In the genomic region with DNA sequence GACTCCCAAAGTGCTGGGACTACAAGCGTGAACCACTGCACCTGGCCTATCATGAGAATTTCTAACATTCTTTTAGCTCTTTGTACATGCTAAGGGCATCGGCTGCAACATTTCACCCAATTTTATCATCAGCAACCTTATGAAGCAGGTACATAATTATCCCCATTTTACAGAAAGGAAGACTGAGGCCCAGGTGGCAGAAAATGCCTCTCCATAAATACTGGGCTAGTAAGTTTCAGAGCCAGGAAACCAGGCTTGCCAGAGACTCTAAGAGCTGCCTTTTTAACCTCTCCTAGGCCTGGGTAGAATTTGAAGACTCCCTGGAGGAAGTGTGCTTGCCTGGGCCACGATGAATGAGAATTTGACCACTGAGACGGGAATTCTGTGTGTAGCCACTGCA, we compare ENCODE assay signal across 21 cellular contexts. TPM values are rescaled to one million over a fixed set of nuclear protein-coding genes. Genes with fewer than 3 reads are reported as not detected.
DNase-seq lines count a peak whose midpoint lies in the region; ATAC-seq, FAIRE-seq and TF ChIP-seq lines count a peak whose summit lies in the region.
"Had no signal": no experiment of that assay in that cellular context is flagged by ENCODE, and none has a peak within 500 bp of the region (broad histone marks: within the 10 kb centered on the region; RNA-seq: fewer than 3 reads in every experiment).

No MANE protein-coding gene starts in this region.

- POLR2A ChIA-PET in HepG2 (lab: Yijun Ruan, JAX): no interaction called here

- in situ Hi-C loops in HepG2 (cut with HindIII; ENCODE audit: extremely low pct_ligation_motif_present, low pct_unique_long_range_greater_than_20kb): no loop called here

- TF ChIP-seq RAD21 in HepG2 (CRISPR knock-in tag; IDR thresholded peaks at IDR 0.05): no peak

- H3K4me1 ChIP-seq in HepG2 (ENCODE audit: insufficient read depth, low read length) (peaks cover 31% of the 10 kb centered on the region), right lobe of liver (peaks cover 0 to 4% (median 0%) of the 10 kb centered on the region in 4 donors)

- H3K27me3 ChIP-seq in HepG2 (ENCODE audit: control insufficient read depth in 1 of 2, insufficient read depth in 2 of 2, low read length in 2 of 2) (no peaks in the 10 kb centered on the region), right lobe of liver (no peaks in the 10 kb centered on the region)
- H3K27me3 ChIP-seq: body of pancreas, left lung had no signal

- H3K4me2 ChIP-seq in HepG2 (ENCODE audit: low read depth, low read length): no peak overlapping the region

- no peak overlapping the region for H3K27ac ChIP-seq in HepG2 (ENCODE audit: extremely low read length, insufficient read depth, low read length)
- H3K27ac ChIP-seq in right lobe of liver: no peak overlapping the region
- H3K27ac ChIP-seq: body of pancreas, coronary artery, KMS-11, left lung, skin epidermis had no signal

- peaks cover 9 to 11% of the 10 kb centered on the region in 2 experiments; a peak in 4 of 5 replicates for H3K36me3 ChIP-seq in HepG2 (replicated peaks in 1 of 2; ENCODE audit: control insufficient read depth in 1 of 2, insufficient read depth in 2 of 2, low read length in 2 of 2)
- H3K36me3 ChIP-seq in right lobe of liver: peaks cover 0 to 8% (median 0%) of the 10 kb centered on the region in 4 donors

- CTCF ChIA-PET in HepG2 (lab: Yijun Ruan, JAX; ENCODE audit: low intra/inter-chr PET ratio, low total read pairs): no interaction called here

- TF ChIP-seq EP300 in HepG2 (IDR thresholded peaks at IDR 0.05; ENCODE audit: low read depth in 2 of 2, low read length in 2 of 2) (no peak), HepG2 (CRISPR knock-in tag; IDR thresholded peaks at IDR 0.05; ENCODE audit: borderline replicate concordance) (no peak)

- no peak overlapping the region for H3K27ac Mint-ChIP-seq in endothelial cell (ENCODE audit: unreplicated experiment)
- H3K27ac Mint-ChIP-seq: activated naive CD8-positive, alpha-beta T cell had no signal

- TF ChIP-seq POLR2A in HepG2 (IDR thresholded peaks at IDR 0.05; ENCODE audit: insufficient read depth in 1 of 2, low read depth in 2 of 2, low read length in 2 of 2) (no peak), right lobe of liver (IDR thresholded peaks at IDR 0.05) (no peak)

- DNase-seq in HepG2 (ENCODE audit: low spot score): no peak
- DNase-seq in right lobe of liver: no peak
- DNase-seq in endothelial cell (ENCODE audit: low spot score): no peak
- DNase-seq in posterior cingulate gyrus: no peak
- no peak for DNase-seq in hippocampal formation (lab: John Stamatoyannopoulos, UW)
- DNase-seq: body of pancreas; EL; foreskin fibroblast; left lung; NCI-H1092 treated with DMSO at 0.1 percent for 48 hours; NCI-H2107; stimulated activated CD4-positive, alpha-beta T cell treated with anti-CD3 and anti-CD28 coated beads, Interleukin-4, amount 100 ng/mL, for 1 hour; substantia nigra had no signal

- intact Hi-C loops in HepG2 (cut with micrococcal nuclease; ENCODE audit: unreplicated experiment) (no loop called here), right lobe of liver (cut with DNase I) (no loop called here), posterior cingulate gyrus (cut with DNase I) (no loop called here)

- WGBS in HepG2 (ENCODE audit: low lambda C conversion rate): 96% methylated on average over 4 of the region's 4 CpGs
- WGBS in right lobe of liver (ENCODE audit: insufficient coverage, low coverage, low lambda C conversion rate, missing lambda C conversion rate): 91% methylated on average over 4 of the region's 4 CpGs

- H3K9ac ChIP-seq in HepG2 (ENCODE audit: insufficient read depth, low read depth, low read length): no peak overlapping the region
- H3K9ac ChIP-seq: KMS-11 had no signal

- no peak overlapping the region for H2AFZ ChIP-seq in HepG2 (ENCODE audit: low read length)

- ATAC-seq in HepG2 (no peak), right lobe of liver (no peak), HG02981 (IDR thresholded peaks at IDR 0.05; ENCODE audit: unreplicated experiment) (no peak)
- ATAC-seq: body of pancreas, left lung had no signal

- BruUV-seq in HepG2 (replicated peaks; lab: Mats Ljungman, UMichigan): no TSS peak

- H3K9me3 Mint-ChIP-seq in endothelial cell (ENCODE audit: unreplicated experiment): no peaks in the 10 kb centered on the region

- peaks cover 4% of the 10 kb centered on the region; the same call in 1 of the 2 replicates for H4K20me1 ChIP-seq in HepG2 (ENCODE audit: insufficient read depth, low read length)

- peaks cover 3% of the 10 kb centered on the region for H3K27me3 Mint-ChIP-seq in endothelial cell (ENCODE audit: unreplicated experiment)
- H3K27me3 Mint-ChIP-seq: activated naive CD8-positive, alpha-beta T cell had no signal

- no peak overlapping the region for H3K4me3 ChIP-seq in HepG2 (replicated peaks in 1 of 3; ENCODE audit: insufficient read depth in 1 of 3, low read depth in 2 of 3, low read length in 3 of 3)
- no peak overlapping the region for H3K4me3 ChIP-seq in right lobe of liver
- H3K4me3 ChIP-seq: body of pancreas, coronary artery, left lung, skin epidermis had no signal

- H3K4me3 Mint-ChIP-seq in endothelial cell (ENCODE audit: unreplicated experiment): peak overlapping the region; percentile 15

- no peak for TF ChIP-seq CTCF in HepG2 (CRISPR knock-in tag; IDR thresholded peaks at IDR 0.05)
- no peak for TF ChIP-seq CTCF in right lobe of liver (IDR thresholded peaks at IDR 0.05)
- TF ChIP-seq CTCF in endothelial cell (IDR thresholded peaks at IDR 0.05; ENCODE audit: unreplicated experiment): no peak

- peaks cover 8% of the 10 kb centered on the region for H3K79me2 ChIP-seq in HepG2 (ENCODE audit: insufficient read depth, low read length)

- H3K36me3 Mint-ChIP-seq in endothelial cell (ENCODE audit: low read depth, unreplicated experiment): no peaks in the 10 kb centered on the region
- H3K36me3 Mint-ChIP-seq: activated naive CD8-positive, alpha-beta T cell had no signal

- no peak for FAIRE-seq in HepG2 (lab: Jason Lieb, UNC)
- FAIRE-seq: GM19239 had no signal

- no peaks in the 10 kb centered on the region for H3K4me1 Mint-ChIP-seq in endothelial cell (ENCODE audit: unreplicated experiment)

- no peaks in the 10 kb centered on the region for H3K9me3 ChIP-seq in HepG2 (ENCODE audit: low read length)
- H3K9me3 ChIP-seq in right lobe of liver: no peaks in the 10 kb centered on the region
- H3K9me3 ChIP-seq: body of pancreas, HAP-1, left lung had no signal

RNA-seq across cellular contexts. Expression of gene ERCC2, which starts 2.2 kb away (rescaled TPM):
- total RNA-seq in HepG2 (2016; rRNA removed; fragmentation: Illumina TruSeq; extraction: Trizol) (20.5 and 25.4 TPM in 2 replicates), right lobe of liver (10 to 100 TPM in 5 of 6 experiments, 1 to 10 TPM in 1; 9.8 to 13.7 (median 11.3) TPM), endothelial cell (ENCODE audit: unreplicated experiment) (44.2 TPM)
- total RNA-seq in HepG2 (2016; cell fraction: cytosol; rRNA removed; fragmentation: Illumina TruSeq; extraction: Trizol; ENCODE audit: low read depth): 4.8 and 6.0 TPM in 2 replicates
- 17.4 and 24.0 TPM in 2 replicates for total RNA-seq in HepG2 (2016; cell fraction: insoluble cytoplasmic fraction; rRNA removed; fragmentation: Illumina TruSeq; extraction: Trizol)
- 10.7 and 11.8 TPM in 2 replicates for total RNA-seq in HepG2 (2016; cell fraction: membrane; rRNA removed; fragmentation: Illumina TruSeq; extraction: Trizol)
- 18.4 and 26.1 TPM in 2 replicates for total RNA-seq in HepG2 (2016; cell fraction: nucleus; rRNA removed; fragmentation: Illumina TruSeq; extraction: Trizol)
- 49.2 and 63.4 TPM in 2 replicates for polyA plus RNA-seq in HepG2 (2011; rRNA removed)
- 18.2 and 21.9 TPM in 2 replicates for polyA plus RNA-seq in HepG2 (2011; cell fraction: cytosol; rRNA removed)
- 186 and 287 TPM in 2 replicates for polyA plus RNA-seq in HepG2 (2011; cell fraction: nucleus; rRNA removed)
- polyA plus RNA-seq in HepG2 (2012): 34.7 and 38.8 TPM in 2 replicates
- 6.0 and 6.6 TPM in 2 replicates for polyA plus RNA-seq in HepG2 (2016; cell fraction: cytosol; fragmentation: Illumina TruSeq; extraction: Trizol; ENCODE audit: low read depth)
- 21.0 and 26.5 TPM in 2 replicates for polyA plus RNA-seq in HepG2 (2016; cell fraction: insoluble cytoplasmic fraction; fragmentation: Illumina TruSeq; extraction: Trizol; ENCODE audit: low read depth)
- 12.1 and 13.4 TPM in 2 replicates for polyA plus RNA-seq in HepG2 (2016; cell fraction: membrane; fragmentation: Illumina TruSeq; extraction: Trizol; ENCODE audit: low read depth)
- 89.8 and 93.0 TPM in 2 replicates for polyA plus RNA-seq in HepG2 (2016; cell fraction: nucleus; fragmentation: Illumina TruSeq; extraction: Trizol; ENCODE audit: insufficient read depth, low read depth)
- polyA minus RNA-seq in HepG2 (2011; rRNA and poly(A)+ RNA removed; ENCODE audit: low replicate concordance): 22.0 and 75.7 TPM in 2 replicates
- polyA minus RNA-seq in HepG2 (2011; cell fraction: cytosol; rRNA and poly(A)+ RNA removed): 19.7 and 20.4 TPM in 2 replicates
- 28.0 and 29.0 TPM in 2 replicates for polyA minus RNA-seq in HepG2 (2011; cell fraction: nucleus; rRNA and poly(A)+ RNA removed)

RNA-seq across cellular contexts. Expression of gene KLC3, which starts 27.6 kb away (rescaled TPM):
- total RNA-seq in HepG2 (2016; rRNA removed; fragmentation: Illumina TruSeq; extraction: Trizol) (not detected in 2 replicates), right lobe of liver (under 1 TPM in 2 of 6 experiments, not detected in 4; 0.22 to 0.26 TPM), endothelial cell (ENCODE audit: unreplicated experiment) (0.44 TPM)
- not detected in 2 replicates for total RNA-seq in HepG2 (2016; cell fraction: cytosol; rRNA removed; fragmentation: Illumina TruSeq; extraction: Trizol; ENCODE audit: low read depth)
- not detected in 2 replicates for total RNA-seq in HepG2 (2016; cell fraction: insoluble cytoplasmic fraction; rRNA removed; fragmentation: Illumina TruSeq; extraction: Trizol)
- total RNA-seq in HepG2 (2016; cell fraction: membrane; rRNA removed; fragmentation: Illumina TruSeq; extraction: Trizol): not detected in 2 replicates
- not detected in 2 replicates for total RNA-seq in HepG2 (2016; cell fraction: nucleus; rRNA removed; fragmentation: Illumina TruSeq; extraction: Trizol)
- 0.13 and 0.26 TPM in 2 replicates for polyA plus RNA-seq in HepG2 (2011; rRNA removed)
- polyA plus RNA-seq in HepG2 (2011; cell fraction: cytosol; rRNA removed): 0.09 and 0.20 TPM in 2 replicates
- polyA plus RNA-seq in HepG2 (2011; cell fraction: nucleus; rRNA removed): 0.37 and 0.40 TPM in 2 replicates
- 0.15 TPM in 1 of 2 replicates, not detected in the other for polyA plus RNA-seq in HepG2 (2012)
- not detected in 2 replicates for polyA plus RNA-seq in HepG2 (2016; cell fraction: cytosol; fragmentation: Illumina TruSeq; extraction: Trizol; ENCODE audit: low read depth)
- polyA plus RNA-seq in HepG2 (2016; cell fraction: insoluble cytoplasmic fraction; fragmentation: Illumina TruSeq; extraction: Trizol; ENCODE audit: low read depth): not detected in 2 replicates
- not detected in 2 replicates for polyA plus RNA-seq in HepG2 (2016; cell fraction: membrane; fragmentation: Illumina TruSeq; extraction: Trizol; ENCODE audit: low read depth)
- polyA plus RNA-seq in HepG2 (2016; cell fraction: nucleus; fragmentation: Illumina TruSeq; extraction: Trizol; ENCODE audit: insufficient read depth, low read depth): not detected in 2 replicates
- polyA minus RNA-seq in HepG2 (2011; rRNA and poly(A)+ RNA removed; ENCODE audit: low replicate concordance): 0.46 TPM in 1 of 2 replicates, not detected in the other
- not detected in 2 replicates for polyA minus RNA-seq in HepG2 (2011; cell fraction: cytosol; rRNA and poly(A)+ RNA removed)
- polyA minus RNA-seq in HepG2 (2011; cell fraction: nucleus; rRNA and poly(A)+ RNA removed): not detected in 2 replicates

RNA-seq across cellular contexts. Expression of gene PPP1R13L, which starts 36.7 kb away (rescaled TPM):
- total RNA-seq in HepG2 (2016; rRNA removed; fragmentation: Illumina TruSeq; extraction: Trizol) (1.3 and 1.6 TPM in 2 replicates), right lobe of liver (10 to 100 TPM in 4 of 6 experiments, 1 to 10 TPM in 2; 6.9 to 22.9 (median 14.6) TPM), endothelial cell (ENCODE audit: unreplicated experiment) (13.2 TPM)
- total RNA-seq in HepG2 (2016; cell fraction: cytosol; rRNA removed; fragmentation: Illumina TruSeq; extraction: Trizol; ENCODE audit: low read depth): 1.1 TPM in 2 replicates
- 1.5 and 1.9 TPM in 2 replicates for total RNA-seq in HepG2 (2016; cell fraction: insoluble cytoplasmic fraction; rRNA removed; fragmentation: Illumina TruSeq; extraction: Trizol)
- total RNA-seq in HepG2 (2016; cell fraction: membrane; rRNA removed; fragmentation: Illumina TruSeq; extraction: Trizol): 2.2 and 2.4 TPM in 2 replicates
- total RNA-seq in HepG2 (2016; cell fraction: nucleus; rRNA removed; fragmentation: Illumina TruSeq; extraction: Trizol): 3.1 and 3.3 TPM in 2 replicates
- polyA plus RNA-seq in HepG2 (2011; rRNA removed): 6.6 and 8.8 TPM in 2 replicates
- polyA plus RNA-seq in HepG2 (2011; cell fraction: cytosol; rRNA removed): 3.8 and 5.5 TPM in 2 replicates
- 38.9 and 47.2 TPM in 2 replicates for polyA plus RNA-seq in HepG2 (2011; cell fraction: nucleus; rRNA removed)
- 18.0 and 19.6 TPM in 2 replicates for polyA plus RNA-seq in HepG2 (2012)
- 0.78 and 1.1 TPM in 2 replicates for polyA plus RNA-seq in HepG2 (2016; cell fraction: cytosol; fragmentation: Illumina TruSeq; extraction: Trizol; ENCODE audit: low read depth)
- polyA plus RNA-seq in HepG2 (2016; cell fraction: insoluble cytoplasmic fraction; fragmentation: Illumina TruSeq; extraction: Trizol; ENCODE audit: low read depth): 3.8 and 3.9 TPM in 2 replicates
- 1.6 and 1.9 TPM in 2 replicates for polyA plus RNA-seq in HepG2 (2016; cell fraction: membrane; fragmentation: Illumina TruSeq; extraction: Trizol; ENCODE audit: low read depth)
- polyA plus RNA-seq in HepG2 (2016; cell fraction: nucleus; fragmentation: Illumina TruSeq; extraction: Trizol; ENCODE audit: insufficient read depth, low read depth): 8.3 and 10.5 TPM in 2 replicates
- 6.9 and 17.3 TPM in 2 replicates for polyA minus RNA-seq in HepG2 (2011; rRNA and poly(A)+ RNA removed; ENCODE audit: low replicate concordance)
- 13.4 and 14.9 TPM in 2 replicates for polyA minus RNA-seq in HepG2 (2011; cell fraction: cytosol; rRNA and poly(A)+ RNA removed)
- polyA minus RNA-seq in HepG2 (2011; cell fraction: nucleus; rRNA and poly(A)+ RNA removed): 8.0 and 9.2 TPM in 2 replicates

RNA-seq across cellular contexts. Expression of gene POLR1G, which starts 38.3 kb away (rescaled TPM):
- 20.8 and 23.3 TPM in 2 replicates for total RNA-seq in HepG2 (2016; rRNA removed; fragmentation: Illumina TruSeq; extraction: Trizol)
- 2.6 TPM in 2 replicates for total RNA-seq in HepG2 (2016; cell fraction: cytosol; rRNA removed; fragmentation: Illumina TruSeq; extraction: Trizol; ENCODE audit: low read depth)
- 19.8 and 20.1 TPM in 2 replicates for total RNA-seq in HepG2 (2016; cell fraction: insoluble cytoplasmic fraction; rRNA removed; fragmentation: Illumina TruSeq; extraction: Trizol)
- 7.7 and 8.2 TPM in 2 replicates for total RNA-seq in HepG2 (2016; cell fraction: membrane; rRNA removed; fragmentation: Illumina TruSeq; extraction: Trizol)
- 9.2 and 11.6 TPM in 2 replicates for total RNA-seq in HepG2 (2016; cell fraction: nucleus; rRNA removed; fragmentation: Illumina TruSeq; extraction: Trizol)
- 3.5 and 4.3 TPM in 2 replicates for polyA plus RNA-seq in HepG2 (2011; rRNA removed)
- 2.5 and 3.4 TPM in 2 replicates for polyA plus RNA-seq in HepG2 (2011; cell fraction: cytosol; rRNA removed)
- 2.3 and 2.6 TPM in 2 replicates for polyA plus RNA-seq in HepG2 (2011; cell fraction: nucleus; rRNA removed)
- 3.3 and 3.7 TPM in 2 replicates for polyA plus RNA-seq in HepG2 (2012)
- polyA plus RNA-seq in HepG2 (2016; cell fraction: cytosol; fragmentation: Illumina TruSeq; extraction: Trizol; ENCODE audit: low read depth): 1.6 and 1.7 TPM in 2 replicates
- 21.9 and 22.7 TPM in 2 replicates for polyA plus RNA-seq in HepG2 (2016; cell fraction: insoluble cytoplasmic fraction; fragmentation: Illumina TruSeq; extraction: Trizol; ENCODE audit: low read depth)
- polyA plus RNA-seq in HepG2 (2016; cell fraction: membrane; fragmentation: Illumina TruSeq; extraction: Trizol; ENCODE audit: low read depth): 5.1 and 5.5 TPM in 2 replicates
- polyA plus RNA-seq in HepG2 (2016; cell fraction: nucleus; fragmentation: Illumina TruSeq; extraction: Trizol; ENCODE audit: insufficient read depth, low read depth): 16.0 and 16.6 TPM in 2 replicates
- polyA minus RNA-seq in HepG2 (2011; rRNA and poly(A)+ RNA removed; ENCODE audit: low replicate concordance): 4.8 and 9.0 TPM in 2 replicates
- 4.7 and 6.7 TPM in 2 replicates for polyA minus RNA-seq in HepG2 (2011; cell fraction: cytosol; rRNA and poly(A)+ RNA removed)
- 1.7 and 1.9 TPM in 2 replicates for polyA minus RNA-seq in HepG2 (2011; cell fraction: nucleus; rRNA and poly(A)+ RNA removed)
- 1 to 10 TPM; 1.3 to 4.5 (median 3.2) TPM for total RNA-seq in right lobe of liver
- 4.4 TPM for total RNA-seq in endothelial cell (ENCODE audit: unreplicated experiment)

RNA-seq across cellular contexts. Expression of gene CKM, which starts 45.5 kb away (rescaled TPM):
- 0.27 and 0.80 TPM in 2 replicates for total RNA-seq in HepG2 (2016; rRNA removed; fragmentation: Illumina TruSeq; extraction: Trizol)
- 0.30 TPM in 1 of 2 replicates, not detected in the other for total RNA-seq in HepG2 (2016; cell fraction: cytosol; rRNA removed; fragmentation: Illumina TruSeq; extraction: Trizol; ENCODE audit: low read depth)
- 0.25 and 0.58 TPM in 2 replicates for total RNA-seq in HepG2 (2016; cell fraction: insoluble cytoplasmic fraction; rRNA removed; fragmentation: Illumina TruSeq; extraction: Trizol)
- 0.28 TPM in 2 replicates for total RNA-seq in HepG2 (2016; cell fraction: membrane; rRNA removed; fragmentation: Illumina TruSeq; extraction: Trizol)
- total RNA-seq in HepG2 (2016; cell fraction: nucleus; rRNA removed; fragmentation: Illumina TruSeq; extraction: Trizol): not detected in 2 replicates
- polyA plus RNA-seq in HepG2 (2011; rRNA removed): 0.54 and 0.59 TPM in 2 replicates
- polyA plus RNA-seq in HepG2 (2011; cell fraction: cytosol; rRNA removed): 0.85 and 1.2 TPM in 2 replicates
- 0.69 and 0.71 TPM in 2 replicates for polyA plus RNA-seq in HepG2 (2011; cell fraction: nucleus; rRNA removed)
- polyA plus RNA-seq in HepG2 (2012): 1.1 and 1.2 TPM in 2 replicates
- polyA plus RNA-seq in HepG2 (2016; cell fraction: cytosol; fragmentation: Illumina TruSeq; extraction: Trizol; ENCODE audit: low read depth): 0.33 TPM in 2 replicates
- 0.42 and 0.59 TPM in 2 replicates for polyA plus RNA-seq in HepG2 (2016; cell fraction: insoluble cytoplasmic fraction; fragmentation: Illumina TruSeq; extraction: Trizol; ENCODE audit: low read depth)
- 0.19 and 0.22 TPM in 2 replicates for polyA plus RNA-seq in HepG2 (2016; cell fraction: membrane; fragmentation: Illumina TruSeq; extraction: Trizol; ENCODE audit: low read depth)
- polyA plus RNA-seq in HepG2 (2016; cell fraction: nucleus; fragmentation: Illumina TruSeq; extraction: Trizol; ENCODE audit: insufficient read depth, low read depth): 0.38 and 0.65 TPM in 2 replicates
- 0.16 TPM in 1 of 2 replicates, not detected in the other for polyA minus RNA-seq in HepG2 (2011; rRNA and poly(A)+ RNA removed; ENCODE audit: low replicate concordance)
- polyA minus RNA-seq in HepG2 (2011; cell fraction: cytosol; rRNA and poly(A)+ RNA removed): 0.49 TPM in 1 of 2 replicates, not detected in the other
- polyA minus RNA-seq in HepG2 (2011; cell fraction: nucleus; rRNA and poly(A)+ RNA removed): 0.26 TPM in 1 of 2 replicates, not detected in the other
- 10 to 100 TPM in 1 of 6 experiments, 1 to 10 TPM in 2, under 1 TPM in 2, not detected in 1; 0.42 to 25.6 (median 1.1) TPM for total RNA-seq in right lobe of liver
- not detected for total RNA-seq in endothelial cell (ENCODE audit: unreplicated experiment)
- total RNA-seq: body of pancreas, mucosa of gallbladder had no signal
